9 cellular contexts compared by ENCODE assay signal in the genomic region with DNA sequence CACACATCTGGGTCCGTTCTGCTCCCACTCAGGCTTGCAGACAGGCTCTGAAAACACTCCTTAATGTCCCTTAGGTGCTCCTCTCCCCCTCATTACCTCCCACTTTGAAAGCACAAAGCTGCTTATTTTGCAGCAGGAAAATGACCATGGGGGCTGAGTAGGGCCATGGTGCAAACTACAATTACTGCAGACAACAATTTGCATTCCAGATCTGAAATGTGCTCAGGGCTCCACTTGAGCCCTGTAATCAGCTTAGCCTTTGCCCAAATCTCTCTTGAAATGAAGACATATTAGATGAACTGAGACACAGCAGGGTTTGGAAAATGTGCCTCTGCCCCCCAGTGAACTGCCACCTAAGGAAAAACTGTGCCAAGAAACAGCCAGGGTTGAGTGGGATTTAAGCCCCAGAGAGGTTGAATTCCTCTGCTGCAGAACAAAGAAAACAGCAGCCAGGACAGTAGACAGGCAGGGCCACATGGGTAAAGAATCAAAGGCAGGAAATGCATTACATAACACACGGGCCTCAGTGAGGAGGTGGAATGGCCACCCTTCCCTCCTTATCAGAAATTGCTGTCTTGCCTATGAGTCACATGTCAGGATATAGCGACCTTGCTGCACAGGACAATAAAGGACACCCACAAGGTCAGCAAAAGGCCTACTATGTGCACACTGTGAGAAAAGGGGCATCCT.
DNase-seq lines count a peak whose midpoint lies in the region; ATAC-seq and TF ChIP-seq lines count a peak whose summit lies in the region.
"Had no signal": no experiment of that assay in that cellular context is flagged by ENCODE, and none has a peak within 500 bp of the region (broad histone marks: within the 10 kb centered on the region; RNA-seq: fewer than 3 reads in every experiment).

No MANE protein-coding gene starts in this region.

- H3K27me3 ChIP-seq in right atrium auricular region, result no peaks in the 10 kb centered on the region
- no peaks in the 10 kb centered on the region for H3K27me3 ChIP-seq in left ventricle myocardium inferior (ENCODE audit: low read depth)
- H3K27me3 ChIP-seq in upper lobe of right lung, result no peaks in the 10 kb centered on the region

- intact Hi-C loops in Right ventricle myocardium superior (cut with DNase I), result no loop called here
- intact Hi-C loops in left ventricle myocardium inferior (cut with micrococcal nuclease), result no loop called here
- intact Hi-C loops in upper lobe of right lung (cut with DNase I), result no loop called here

- peaks cover 0 to 61% of the 10 kb centered on the region in 2 donors for H3K4me1 ChIP-seq in right atrium auricular region
- peaks cover 69% of the 10 kb centered on the region for H3K4me1 ChIP-seq in left ventricle myocardium inferior
- H3K4me1 ChIP-seq in upper lobe of right lung, result peaks cover 8% of the 10 kb centered on the region

- H3K36me3 ChIP-seq in right atrium auricular region, result no peaks in the 10 kb centered on the region
- H3K36me3 ChIP-seq in left ventricle myocardium inferior, result no peaks in the 10 kb centered on the region
- no peaks in the 10 kb centered on the region for H3K36me3 ChIP-seq in upper lobe of right lung

- H3K27ac ChIP-seq in right atrium auricular region (no peak overlapping the region), left ventricle myocardium inferior (replicated peaks) (peak overlapping the region; percentile 75), upper lobe of right lung (no peak overlapping the region)

- DNase-seq in Right ventricle myocardium superior, result no peak
- DNase-seq in right atrium auricular region (ENCODE audit: low spot score), result no peak
- DNase-seq in left ventricle myocardium inferior, result no peak
- DNase-seq in upper lobe of right lung, result no peak
- DNase-seq in DMS153 treated with DMSO at 0.1 percent for 48 hours (lab: John Stamatoyannopoulos, UW; ENCODE audit: unreplicated experiment), result no peak
- DNase-seq in middle frontal gyrus (ENCODE audit: extremely low spot score, low spot score), result no peak
- no peak for DNase-seq in cortex of kidney (lab: John Stamatoyannopoulos, UW)
- DNase-seq: naive B cell had no signal

- H3K4me3 ChIP-seq in right atrium auricular region, result no peak overlapping the region
- no peak overlapping the region for H3K4me3 ChIP-seq in left ventricle myocardium inferior
- no peak overlapping the region for H3K4me3 ChIP-seq in upper lobe of right lung

- peak; percentile 57 for ATAC-seq in Right ventricle myocardium superior (ENCODE audit: poor library complexity)
- ATAC-seq in SK-N-SH treated with all-trans-retinoic acid at 6 μM for 48 hours, result peak; percentile 66
- ATAC-seq in upper lobe of right lung, result peak; percentile 67

- H3K9me3 ChIP-seq in right atrium auricular region, result no peaks in the 10 kb centered on the region
- no peaks in the 10 kb centered on the region for H3K9me3 ChIP-seq in left ventricle myocardium inferior (replicated peaks)
- no peaks in the 10 kb centered on the region for H3K9me3 ChIP-seq in upper lobe of right lung

- TF ChIP-seq CTCF in right atrium auricular region (IDR thresholded peaks at IDR 0.05) (no peak), left ventricle myocardium inferior (IDR thresholded peaks at IDR 0.05; ENCODE audit: borderline replicate concordance) (no peak), upper lobe of right lung (IDR thresholded peaks at IDR 0.05) (no peak)

TF ChIP-seq in SK-N-SH treated with all-trans-retinoic acid at 6 μM for 48 hours, 23 proteins besides CTCF, POLR2A, EP300 and RAD21:
- TF ChIP-seq RARB (CRISPR knock-in tag; IDR thresholded peaks at IDR 0.05), result no peak
- TF ChIP-seq, protein P1, sequence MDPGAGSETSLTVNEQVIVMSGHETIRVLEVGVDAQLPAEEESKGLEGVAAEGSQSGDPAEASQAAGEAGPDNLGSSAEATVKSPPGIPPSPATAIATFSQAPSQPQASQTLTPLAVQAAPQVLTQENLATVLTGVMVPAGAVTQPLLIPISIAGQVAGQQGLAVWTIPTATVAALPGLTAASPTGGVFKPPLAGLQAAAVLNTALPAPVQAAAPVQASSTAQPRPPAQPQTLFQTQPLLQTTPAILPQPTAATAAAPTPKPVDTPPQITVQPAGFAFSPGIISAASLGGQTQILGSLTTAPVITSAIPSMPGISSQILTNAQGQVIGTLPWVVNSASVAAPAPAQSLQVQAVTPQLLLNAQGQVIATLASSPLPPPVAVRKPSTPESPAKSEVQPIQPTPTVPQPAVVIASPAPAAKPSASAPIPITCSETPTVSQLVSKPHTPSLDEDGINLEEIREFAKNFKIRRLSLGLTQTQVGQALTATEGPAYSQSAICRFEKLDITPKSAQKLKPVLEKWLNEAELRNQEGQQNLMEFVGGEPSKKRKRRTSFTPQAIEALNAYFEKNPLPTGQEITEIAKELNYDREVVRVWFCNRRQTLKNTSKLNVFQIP (CRISPR knock-in tag; IDR thresholded peaks at IDR 0.05; ENCODE audit: borderline replicate concordance, low read depth), result no peak
- no peak for TF ChIP-seq TOX (CRISPR knock-in tag; IDR thresholded peaks at IDR 0.05; ENCODE audit: borderline replicate concordance)
- TF ChIP-seq SNAI2 (CRISPR knock-in tag; IDR thresholded peaks at IDR 0.05), result no peak
- TF ChIP-seq ZNF565 (CRISPR knock-in tag; conservative IDR thresholded peaks at IDR 0.05; ENCODE audit: low read depth), result no peak
- TF ChIP-seq, protein P2, sequence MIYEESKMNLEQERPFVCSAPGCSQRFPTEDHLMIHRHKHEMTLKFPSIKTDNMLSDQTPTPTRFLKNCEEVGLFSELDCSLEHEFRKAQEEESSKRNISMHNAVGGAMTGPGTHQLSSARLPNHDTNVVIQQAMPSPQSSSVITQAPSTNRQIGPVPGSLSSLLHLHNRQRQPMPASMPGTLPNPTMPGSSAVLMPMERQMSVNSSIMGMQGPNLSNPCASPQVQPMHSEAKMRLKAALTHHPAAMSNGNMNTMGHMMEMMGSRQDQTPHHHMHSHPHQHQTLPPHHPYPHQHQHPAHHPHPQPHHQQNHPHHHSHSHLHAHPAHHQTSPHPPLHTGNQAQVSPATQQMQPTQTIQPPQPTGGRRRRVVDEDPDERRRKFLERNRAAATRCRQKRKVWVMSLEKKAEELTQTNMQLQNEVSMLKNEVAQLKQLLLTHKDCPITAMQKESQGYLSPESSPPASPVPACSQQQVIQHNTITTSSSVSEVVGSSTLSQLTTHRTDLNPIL (CRISPR knock-in tag; IDR thresholded peaks at IDR 0.05; ENCODE audit: low read depth), result no peak
- TF ChIP-seq TCF4 (CRISPR knock-in tag; IDR thresholded peaks at IDR 0.05; ENCODE audit: borderline replicate concordance), result no peak
- TF ChIP-seq CSDC2 (CRISPR knock-in tag; IDR thresholded peaks at IDR 0.05), result no peak
- TF ChIP-seq PPARA (CRISPR knock-in tag; IDR thresholded peaks at IDR 0.05; ENCODE audit: borderline replicate concordance), result no peak
- TF ChIP-seq ISL1 (CRISPR knock-in tag; IDR thresholded peaks at IDR 0.05), result no peak
- no peak for TF ChIP-seq GLIS3 (CRISPR knock-in tag; IDR thresholded peaks at IDR 0.05)
- TF ChIP-seq ZNF8 (CRISPR knock-in tag; IDR thresholded peaks at IDR 0.05), result no peak
- TF ChIP-seq, protein P3, sequence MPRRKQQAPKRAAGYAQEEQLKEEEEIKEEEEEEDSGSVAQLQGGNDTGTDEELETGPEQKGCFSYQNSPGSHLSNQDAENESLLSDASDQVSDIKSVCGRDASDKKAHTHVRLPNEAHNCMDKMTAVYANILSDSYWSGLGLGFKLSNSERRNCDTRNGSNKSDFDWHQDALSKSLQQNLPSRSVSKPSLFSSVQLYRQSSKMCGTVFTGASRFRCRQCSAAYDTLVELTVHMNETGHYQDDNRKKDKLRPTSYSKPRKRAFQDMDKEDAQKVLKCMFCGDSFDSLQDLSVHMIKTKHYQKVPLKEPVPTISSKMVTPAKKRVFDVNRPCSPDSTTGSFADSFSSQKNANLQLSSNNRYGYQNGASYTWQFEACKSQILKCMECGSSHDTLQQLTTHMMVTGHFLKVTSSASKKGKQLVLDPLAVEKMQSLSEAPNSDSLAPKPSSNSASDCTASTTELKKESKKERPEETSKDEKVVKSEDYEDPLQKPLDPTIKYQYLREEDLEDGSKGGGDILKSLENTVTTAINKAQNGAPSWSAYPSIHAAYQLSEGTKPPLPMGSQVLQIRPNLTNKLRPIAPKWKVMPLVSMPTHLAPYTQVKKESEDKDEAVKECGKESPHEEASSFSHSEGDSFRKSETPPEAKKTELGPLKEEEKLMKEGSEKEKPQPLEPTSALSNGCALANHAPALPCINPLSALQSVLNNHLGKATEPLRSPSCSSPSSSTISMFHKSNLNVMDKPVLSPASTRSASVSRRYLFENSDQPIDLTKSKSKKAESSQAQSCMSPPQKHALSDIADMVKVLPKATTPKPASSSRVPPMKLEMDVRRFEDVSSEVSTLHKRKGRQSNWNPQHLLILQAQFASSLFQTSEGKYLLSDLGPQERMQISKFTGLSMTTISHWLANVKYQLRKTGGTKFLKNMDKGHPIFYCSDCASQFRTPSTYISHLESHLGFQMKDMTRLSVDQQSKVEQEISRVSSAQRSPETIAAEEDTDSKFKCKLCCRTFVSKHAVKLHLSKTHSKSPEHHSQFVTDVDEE (CRISPR knock-in tag; IDR thresholded peaks at IDR 0.05), result no peak
- TF ChIP-seq, protein P4, sequence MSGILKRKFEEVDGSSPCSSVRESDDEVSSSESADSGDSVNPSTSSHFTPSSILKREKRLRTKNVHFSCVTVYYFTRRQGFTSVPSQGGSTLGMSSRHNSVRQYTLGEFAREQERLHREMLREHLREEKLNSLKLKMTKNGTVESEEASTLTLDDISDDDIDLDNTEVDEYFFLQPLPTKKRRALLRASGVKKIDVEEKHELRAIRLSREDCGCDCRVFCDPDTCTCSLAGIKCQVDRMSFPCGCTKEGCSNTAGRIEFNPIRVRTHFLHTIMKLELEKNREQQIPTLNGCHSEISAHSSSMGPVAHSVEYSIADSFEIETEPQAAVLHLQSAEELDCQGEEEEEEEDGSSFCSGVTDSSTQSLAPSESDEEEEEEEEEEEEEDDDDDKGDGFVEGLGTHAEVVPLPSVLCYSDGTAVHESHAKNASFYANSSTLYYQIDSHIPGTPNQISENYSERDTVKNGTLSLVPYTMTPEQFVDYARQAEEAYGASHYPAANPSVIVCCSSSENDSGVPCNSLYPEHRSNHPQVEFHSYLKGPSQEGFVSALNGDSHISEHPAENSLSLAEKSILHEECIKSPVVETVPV (CRISPR knock-in tag; IDR thresholded peaks at IDR 0.05), result no peak
- no peak for TF ChIP-seq ARNTL (CRISPR knock-in tag; IDR thresholded peaks at IDR 0.05; ENCODE audit: borderline replicate concordance, low read depth)
- no peak for TF ChIP-seq ZFP3 (CRISPR knock-in tag; IDR thresholded peaks at IDR 0.05)
